8 cellular contexts compared by ENCODE assay signal in the genomic region with DNA sequence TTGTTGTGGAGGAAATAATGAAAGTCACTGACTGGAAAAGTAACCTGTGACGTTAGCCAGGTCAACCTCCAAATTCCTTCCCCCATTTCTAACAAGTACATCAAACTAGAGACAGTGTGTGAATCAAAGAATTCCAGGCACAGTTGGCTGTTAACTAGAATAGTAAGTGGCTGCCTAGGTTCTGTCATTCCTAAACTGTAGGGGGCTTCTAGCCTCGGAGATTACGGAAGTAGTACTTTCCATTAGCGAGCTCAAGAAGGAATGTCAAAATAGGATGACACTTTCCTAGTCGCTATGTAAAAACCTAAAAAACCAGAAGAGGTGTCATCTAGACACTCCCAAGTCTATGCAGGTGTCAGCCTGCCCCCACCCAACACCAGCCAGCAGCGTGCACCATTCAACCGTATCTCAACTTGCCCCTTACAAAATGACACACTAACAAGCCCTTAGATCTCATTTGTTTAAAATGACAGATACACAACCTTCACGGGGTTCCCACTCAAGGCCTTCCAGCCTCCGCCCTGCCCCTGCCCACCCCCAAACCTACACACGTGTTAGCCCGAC. TPM values are rescaled to one million over a fixed set of nuclear protein-coding genes. Genes with fewer than 3 reads are reported as not detected.
DNase-seq lines count a peak whose midpoint lies in the region; ATAC-seq, FAIRE-seq and TF ChIP-seq lines count a peak whose summit lies in the region.

No MANE protein-coding gene starts in this region.

- H3K4me1 ChIP-seq in A549: peaks cover 10% of the 10 kb centered on the region; the same call in 1 of the 3 replicates

- TF ChIP-seq RAD21 in A549 (conservative IDR thresholded peaks at IDR 0.05 in 1 of 2, IDR thresholded peaks at IDR 0.05 in 1 of 2) (no peak), Ishikawa (IDR thresholded peaks at IDR 0.05; ENCODE audit: low read depth) (no peak)

- peak overlapping the region; percentile 83 for H3K4me3 Mint-ChIP-seq in activated CD8-positive, alpha-beta T cell treated with anti-CD3 and anti-CD28 coated beads, Interleukin-2, amount 10 ng/mL, durations not matched to agents 7 days and 5 days

- DNase-seq in A549 (ENCODE audit: low read depth in 1 of 2, low spot score in 1 of 2): peak in 1 of 2 experiments; percentile 30
- DNase-seq in activated CD8-positive, alpha-beta T cell treated with anti-CD3 and anti-CD28 coated beads, Interleukin-2, amount 10 ng/mL, durations not matched to agents 7 days and 5 days: no peak
- peak; percentile 39 for DNase-seq in hepatic stellate cell (ENCODE audit: low spot score)
- no peak for DNase-seq in skeletal muscle cell (ENCODE audit: low read depth)
- no peak for DNase-seq in mucosa of gallbladder (ENCODE audit: low spot score)

- 1% methylated on average over 8 of the region's 11 CpGs for WGBS in A549 (ENCODE audit: missing lambda C conversion rate)

- H3K9me3 Mint-ChIP-seq in activated CD8-positive, alpha-beta T cell treated with anti-CD3 and anti-CD28 coated beads, Interleukin-2, amount 10 ng/mL, durations not matched to agents 7 days and 5 days (ENCODE audit: insufficient read depth): no peaks in the 10 kb centered on the region

- H3K4me3 ChIP-seq in A549: peak overlapping the region; percentile 82
- H3K4me3 ChIP-seq in GM08714 (ENCODE audit: low read length): peak overlapping the region; percentile 69
- peak overlapping the region; percentile 82 for H3K4me3 ChIP-seq in skeletal muscle cell (ENCODE audit: low read depth, low read length)

- CTCF ChIA-PET in A549 (lab: Yijun Ruan, JAX): interaction anchor here (2.7 kb wide), 1 partner anchor 69 kb away, joined by 10 read pairs; no protein-coding TSS in a partner anchor
- CTCF ChIA-PET in activated CD8-positive, alpha-beta T cell treated with anti-CD3 and anti-CD28 coated beads, Interleukin-2, amount 10 ng/mL, durations not matched to agents 7 days and 5 days (lab: Charles Lee): interaction anchor here (2.1 kb wide), 1 partner anchor 116 kb away, joined by 6 read pairs; the partner anchor contains the start of genes CHP1 and EXD1

- H3K27me3 Mint-ChIP-seq in activated CD8-positive, alpha-beta T cell treated with anti-CD3 and anti-CD28 coated beads, Interleukin-2, amount 10 ng/mL, durations not matched to agents 7 days and 5 days (ENCODE audit: low read depth): no peaks in the 10 kb centered on the region

- H3K36me3 Mint-ChIP-seq in activated CD8-positive, alpha-beta T cell treated with anti-CD3 and anti-CD28 coated beads, Interleukin-2, amount 10 ng/mL, durations not matched to agents 7 days and 5 days (ENCODE audit: low read depth): peaks cover 14% of the 10 kb centered on the region

- no peak for FAIRE-seq in A549 (lab: Jason Lieb, UNC)

- H3K9me3 ChIP-seq in A549: no peaks in the 10 kb centered on the region

- TF ChIP-seq POLR2A in A549 (IDR thresholded peaks at IDR 0.05; ENCODE audit: low read length): no peak

- peak overlapping the region; percentile 100 for H3K27ac ChIP-seq in A549

- TF ChIP-seq EP300 in A549 (IDR thresholded peaks at IDR 0.05): no peak
- no peak for TF ChIP-seq EP300 in Ishikawa (IDR thresholded peaks at IDR 0.05; ENCODE audit: borderline replicate concordance)

- POLR2A ChIA-PET in A549 (lab: Yijun Ruan, JAX): interaction anchor here (1.2 kb wide), 1 partner anchor 162 kb away, joined by 6 read pairs; the partner anchor contains the start of gene CHAC1
- POLR2A ChIA-PET in activated CD8-positive, alpha-beta T cell treated with anti-CD3 and anti-CD28 coated beads, Interleukin-2, amount 10 ng/mL, durations not matched to agents 7 days and 5 days (lab: Charles Lee): interaction anchor here (0.6 to 1.6 kb wide), 5 partner anchors 45 to 420 kb away, joined by 3 to 8 read pairs (median 6); partner anchors contain the start of genes NUSAP1, OIP5 and RAD51

- H3K4me2 ChIP-seq in A549: peak overlapping the region; percentile 80

- H3K27ac Mint-ChIP-seq in activated CD8-positive, alpha-beta T cell treated with anti-CD3 and anti-CD28 coated beads, Interleukin-2, amount 10 ng/mL, durations not matched to agents 7 days and 5 days: peak overlapping the region; percentile 93

- TF ChIP-seq CTCF in A549 (IDR thresholded peaks at IDR 0.05): no peak

- peaks cover 21% of the 10 kb centered on the region for H3K4me1 Mint-ChIP-seq in activated CD8-positive, alpha-beta T cell treated with anti-CD3 and anti-CD28 coated beads, Interleukin-2, amount 10 ng/mL, durations not matched to agents 7 days and 5 days (ENCODE audit: low read depth)

- peak; percentile 3 to 26; a peak in 4 of 6 replicates for ATAC-seq in A549
- ATAC-seq in activated CD8-positive, alpha-beta T cell treated with anti-CD3 and anti-CD28 coated beads, Interleukin-2, amount 10 ng/mL, durations not matched to agents 7 days and 5 days: no peak
- ATAC-seq in GM18909 (IDR thresholded peaks at IDR 0.05; ENCODE audit: poor library complexity, unreplicated experiment): no peak

TF ChIP-seq in A549, 52 proteins besides CTCF, POLR2A, EP300 and RAD21:
- TF ChIP-seq MAZ (IDR thresholded peaks at IDR 0.05; ENCODE audit: borderline replicate concordance, low read depth, low read length) (no peak), EHMT2 (IDR thresholded peaks at IDR 0.05; ENCODE audit: low read depth) (no peak), BCL3 (IDR thresholded peaks at IDR 0.05) (no peak)

TF ChIP-seq in Ishikawa, 13 proteins besides CTCF, POLR2A, EP300 and RAD21:
- TF ChIP-seq MAX (IDR thresholded peaks at IDR 0.05) (peak; percentile 98; the same call in 1 of the 2 replicates), ZBTB7A (IDR thresholded peaks at IDR 0.05; ENCODE audit: low read depth) (no peak)

RNA-seq across cellular contexts. Expression of gene INO80, which starts 0.9 kb away (rescaled TPM):
- polyA plus RNA-seq in A549 (2011; rRNA removed): 6.7 and 11.6 TPM in 2 replicates
- polyA plus RNA-seq in A549 (2012; cell fraction: cytosol; rRNA removed): 4.7 and 7.1 TPM in 2 replicates
- 10.6 and 12.3 TPM in 2 replicates for polyA plus RNA-seq in A549 (2012; cell fraction: nucleus; rRNA removed)
- 10.9 to 14.0 TPM (median 13.7 TPM) in 3 replicates for polyA plus RNA-seq in A549 (2017; fragmentation: RNase III; extraction: RNeasy Plus Mini Kit Qiagen cat#74134 plus additional on column Dnase treatment)
- 16.7 and 20.0 TPM in 2 replicates for polyA minus RNA-seq in A549 (2011; rRNA and poly(A)+ RNA removed)
- total RNA-seq in activated CD8-positive, alpha-beta T cell treated with anti-CD3 and anti-CD28 coated beads, Interleukin-2, amount 10 ng/mL, durations not matched to agents 7 days and 5 days: 10 to 100 TPM; 23.8 to 28.1 TPM
- 20.1 TPM for total RNA-seq in mucosa of gallbladder

Comparison
In these comparisons a context has a peak if more than half of its experiments do, and no peak if none do; other contexts are left out.
1. ATAC-seq: peak in A549 (2 of 2); none in activated CD8-positive, alpha-beta T cell treated with anti-CD3 and anti-CD28 coated beads, Interleukin-2, amount 10 ng/mL, durations not matched to agents 7 days and 5 days (single experiment) and GM18909 (single experiment).
2. Peak in every context shown above with its lines, with median percentiles within 50 percentile points of each other: H3K4me3 ChIP-seq.